In the genomic region with DNA sequence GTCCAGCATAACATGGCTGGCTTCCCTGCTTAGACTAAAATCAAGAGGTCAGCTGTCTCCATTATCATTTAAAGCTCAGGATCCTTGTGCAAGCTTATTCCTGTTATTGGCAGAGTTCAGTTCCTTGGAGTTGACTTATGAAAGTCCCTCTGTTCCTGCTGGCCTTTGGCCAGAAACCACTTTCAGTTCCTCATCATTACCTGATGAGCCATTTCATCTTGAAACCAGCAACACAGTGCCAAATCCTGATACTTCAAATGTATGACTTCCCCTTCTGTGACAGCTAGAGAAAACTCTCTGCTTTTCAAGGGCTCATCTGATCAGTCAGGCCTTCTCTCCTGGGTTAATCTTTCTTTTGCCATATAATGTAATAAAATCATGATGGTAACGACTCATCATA, we compare ENCODE assay signal across 11 cellular contexts.
DNase-seq lines count a peak whose midpoint lies in the region; ATAC-seq and TF ChIP-seq lines count a peak whose summit lies in the region.
"Had no signal": no experiment of that assay in that cellular context is flagged by ENCODE, and none has a peak within 500 bp of the region (broad histone marks: within the 10 kb centered on the region; RNA-seq: fewer than 3 reads in every experiment).

No MANE protein-coding gene starts in this region.

- TF ChIP-seq EP300 in stomach (IDR thresholded peaks at IDR 0.05), result no peak

- peak; percentile 74 for ATAC-seq in HG02943 (IDR thresholded peaks at IDR 0.05; ENCODE audit: low read depth, unreplicated experiment)
- no peak for ATAC-seq in esophagus mucosa

- DNase-seq in DMS53 (lab: John Stamatoyannopoulos, UW) (peak; percentile 9), DMS53 treated with DMSO at 0.1 percent for 48 hours (lab: John Stamatoyannopoulos, UW; ENCODE audit: unreplicated experiment) (no peak), NB4 (ENCODE audit: low read depth) (peak; percentile 9), stomach (peak; percentile 43), NCI-H187 treated with DMSO at 0.1 percent for 48 hours (lab: John Stamatoyannopoulos, UW) (no peak), NCI-H2227 (lab: John Stamatoyannopoulos, UW; ENCODE audit: unreplicated experiment) (no peak)

- H3K27me3 ChIP-seq in stomach, result no peaks in the 10 kb centered on the region
- H3K27me3 ChIP-seq: neural progenitor cell had no signal

- intact Hi-C loops in stomach (cut with DNase I; ENCODE audit: low total_unique reads), result no loop called here

- TF ChIP-seq CTCF in NB4 (IDR thresholded peaks at IDR 0.05; ENCODE audit: low read depth, low read length) (no peak), stomach (IDR thresholded peaks at IDR 0.05) (no peak)

- no peak overlapping the region for H3K27ac ChIP-seq in stomach
- H3K27ac ChIP-seq: 22Rv1, neural progenitor cell, PC-9 had no signal

- no peaks in the 10 kb centered on the region for H3K9me3 ChIP-seq in stomach

- H3K4me1 ChIP-seq in stomach, result no peaks in the 10 kb centered on the region
- H3K4me1 ChIP-seq: neural progenitor cell had no signal

- H3K36me3 ChIP-seq in stomach, result no peaks in the 10 kb centered on the region
- H3K36me3 ChIP-seq: neural progenitor cell had no signal

- no peak overlapping the region for H3K4me3 ChIP-seq in NB4 (ENCODE audit: low read depth, low read length)
- H3K4me3 ChIP-seq in stomach, result no peak overlapping the region
- H3K4me3 ChIP-seq: neural progenitor cell, PC-9 had no signal

- TF ChIP-seq POLR2A in NB4 (IDR thresholded peaks at IDR 0.05; ENCODE audit: extremely low read depth, insufficient read length) (no peak), stomach (IDR thresholded peaks at IDR 0.05) (no peak)

- WGBS in stomach, 5 donors, result 70 to 92% (median 79%) methylated on average over 1 of the region's 1 CpG

Comparison
In these comparisons a context has a peak if more than half of its experiments do, and no peak if none do; other contexts are left out.
1. DNase-seq: peak in DMS53 (single experiment), NB4 (single experiment) and stomach (single experiment); none in DMS53 treated with DMSO at 0.1 percent for 48 hours (single experiment), NCI-H187 treated with DMSO at 0.1 percent for 48 hours (single experiment) and NCI-H2227 (single experiment).